10 cellular contexts compared by ENCODE assay signal in the genomic region with DNA sequence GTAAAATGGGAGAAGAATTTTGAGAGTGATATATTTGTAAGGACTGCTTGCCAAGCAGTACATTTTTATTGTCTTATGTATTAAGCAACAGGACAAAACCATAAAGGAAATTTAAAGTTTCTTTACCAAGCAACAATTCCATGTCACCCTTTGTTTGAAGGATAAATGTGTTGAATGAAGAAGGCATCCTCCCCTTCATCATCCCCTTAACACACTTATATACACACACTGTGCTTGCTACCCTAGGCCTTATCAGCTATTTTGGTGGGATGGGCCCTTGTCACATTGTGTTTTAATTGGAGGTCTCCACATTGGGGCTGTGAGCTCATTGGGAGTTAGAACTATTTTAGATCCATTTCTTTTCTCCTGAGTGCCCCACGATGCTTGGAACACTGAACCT. TPM values are rescaled to one million over a fixed set of nuclear protein-coding genes. Genes with fewer than 3 reads are reported as not detected.
DNase-seq lines count a peak whose midpoint lies in the region; ATAC-seq lines count a peak whose summit lies in the region.
"Had no signal": no experiment of that assay in that cellular context is flagged by ENCODE, and none has a peak within 500 bp of the region (broad histone marks: within the 10 kb centered on the region; RNA-seq: fewer than 3 reads in every experiment).

No MANE protein-coding gene starts in this region.

- H3K4me1 ChIP-seq in SJCRH30, result peaks cover 4% of the 10 kb centered on the region; the same call in 1 of the 2 replicates
- peaks cover 26% of the 10 kb centered on the region for H3K4me1 ChIP-seq in iPS-20b (ENCODE audit: insufficient read depth, low read length)

- H3K9ac ChIP-seq in iPS-20b (ENCODE audit: low read depth, low read length), result no peak overlapping the region

- peaks cover 16% of the 10 kb centered on the region for H3K4me1 Mint-ChIP-seq in stimulated activated naive CD8-positive, alpha-beta T cell treated with anti-CD3 and anti-CD28 coated beads, Interleukin-15, Interleukin-2, amounts not matched to agents 100 ng/mL and 50 ng/mL, for 24 hours (ENCODE audit: low read depth)
- no peaks in the 10 kb centered on the region for H3K4me1 Mint-ChIP-seq in stimulated activated naive CD8-positive, alpha-beta T cell treated with anti-CD3 and anti-CD28 coated beads, Interleukin-15, amount 100 ng/mL, for 72 hours

- no peak for ATAC-seq in stimulated activated naive CD8-positive, alpha-beta T cell treated with anti-CD3 and anti-CD28 coated beads, Interleukin-15, amount 100 ng/mL, for 72 hours
- ATAC-seq in HG02642 (IDR thresholded peaks at IDR 0.05; ENCODE audit: poor library complexity, unreplicated experiment) (no peak), HG03045 (IDR thresholded peaks at IDR 0.05; ENCODE audit: unreplicated experiment) (no peak)
- ATAC-seq: lower lobe of right lung had no signal

- no peaks in the 10 kb centered on the region; the same call in 1 of the 2 replicates for H3K9me3 ChIP-seq in SJCRH30 (replicated peaks)
- no peaks in the 10 kb centered on the region; the same call in 1 of the 2 replicates for H3K9me3 ChIP-seq in iPS-20b (ENCODE audit: insufficient read depth, low read depth, low read length)
- H3K9me3 ChIP-seq: lower lobe of right lung had no signal

- peaks cover 4% of the 10 kb centered on the region for H3K36me3 Mint-ChIP-seq in stimulated activated naive CD8-positive, alpha-beta T cell treated with anti-CD3 and anti-CD28 coated beads, Interleukin-15, Interleukin-2, amounts not matched to agents 100 ng/mL and 50 ng/mL, for 24 hours (ENCODE audit: low read depth)

- H3K27me3 ChIP-seq in SJCRH30 (no peaks in the 10 kb centered on the region), iPS-20b (ENCODE audit: insufficient read depth, low read length) (peaks cover 22% of the 10 kb centered on the region; the same call in 1 of the 2 replicates)

- H3K27me3 Mint-ChIP-seq in stimulated activated naive CD8-positive, alpha-beta T cell treated with anti-CD3 and anti-CD28 coated beads, Interleukin-15, Interleukin-2, amounts not matched to agents 100 ng/mL and 50 ng/mL, for 24 hours, result peaks cover 31% of the 10 kb centered on the region
- peaks cover 36% of the 10 kb centered on the region for H3K27me3 Mint-ChIP-seq in stimulated activated naive CD8-positive, alpha-beta T cell treated with anti-CD3 and anti-CD28 coated beads, Interleukin-15, amount 100 ng/mL, for 72 hours

- H3K27ac Mint-ChIP-seq in stimulated activated naive CD8-positive, alpha-beta T cell treated with anti-CD3 and anti-CD28 coated beads, Interleukin-15, Interleukin-2, amounts not matched to agents 100 ng/mL and 50 ng/mL, for 24 hours, result no peak overlapping the region
- H3K27ac Mint-ChIP-seq in stimulated activated naive CD8-positive, alpha-beta T cell treated with anti-CD3 and anti-CD28 coated beads, Interleukin-15, amount 100 ng/mL, for 72 hours, result no peak overlapping the region

- no peak for DNase-seq in stimulated activated naive CD8-positive, alpha-beta T cell treated with anti-CD3 and anti-CD28 coated beads, Interleukin-15, amount 100 ng/mL, for 72 hours
- DNase-seq in SJCRH30 (no peak), caudate nucleus (lab: John Stamatoyannopoulos, UW) (no peak), T-helper 9 cell (no peak)
- DNase-seq: lower lobe of right lung, NCI-H226 had no signal

- H3K4me3 ChIP-seq in SJCRH30 (peak overlapping the region; percentile 84), iPS-20b (ENCODE audit: low read length) (peak overlapping the region; percentile 71)

- no peak overlapping the region for H3K27ac ChIP-seq in SJCRH30
- no peak overlapping the region for H3K27ac ChIP-seq in iPS-20b (ENCODE audit: low read length)
- no peak overlapping the region for H3K27ac ChIP-seq in caudate nucleus (ENCODE audit: low read depth, low read length)
- H3K27ac ChIP-seq: lower lobe of right lung had no signal

- H3K36me3 ChIP-seq in SJCRH30 (no peaks in the 10 kb centered on the region), iPS-20b (ENCODE audit: insufficient read depth, low read depth, low read length) (no peaks in the 10 kb centered on the region)
- H3K36me3 ChIP-seq: lower lobe of right lung had no signal

- H3K4me3 Mint-ChIP-seq in stimulated activated naive CD8-positive, alpha-beta T cell treated with anti-CD3 and anti-CD28 coated beads, Interleukin-15, Interleukin-2, amounts not matched to agents 100 ng/mL and 50 ng/mL, for 24 hours, result peak overlapping the region; percentile 75
- H3K4me3 Mint-ChIP-seq in stimulated activated naive CD8-positive, alpha-beta T cell treated with anti-CD3 and anti-CD28 coated beads, Interleukin-15, amount 100 ng/mL, for 72 hours, result no peak overlapping the region

- peaks cover under 1% of the 10 kb centered on the region for H3K9me3 Mint-ChIP-seq in stimulated activated naive CD8-positive, alpha-beta T cell treated with anti-CD3 and anti-CD28 coated beads, Interleukin-15, Interleukin-2, amounts not matched to agents 100 ng/mL and 50 ng/mL, for 24 hours
- H3K9me3 Mint-ChIP-seq in stimulated activated naive CD8-positive, alpha-beta T cell treated with anti-CD3 and anti-CD28 coated beads, Interleukin-15, amount 100 ng/mL, for 72 hours, result peaks cover 11% of the 10 kb centered on the region in 2 donors

RNA-seq across cellular contexts. Expression of a gene that starts 1.9 kb away (rescaled TPM):
- total RNA-seq in SJCRH30 (2014; rRNA removed; shearing (Covaris generic)), result 16.2 and 16.8 TPM in 2 replicates
